In genomic region chr1:15154480-15155036, GRCh38 we compare ENCODE assay signal across 8 cellular contexts. TPM values are rescaled to one million over a fixed set of nuclear protein-coding genes. Genes with fewer than 3 reads are reported as not detected.
A peak's percentile ranks its signal among the peaks of the same experiment; 100 is the strongest.
DNase-seq lines count a peak whose midpoint lies in the region; ATAC-seq and TF ChIP-seq lines count a peak whose summit lies in the region.

No MANE protein-coding gene starts in this region.

- peaks cover 23% of the 10 kb centered on the region for H3K4me1 ChIP-seq in thymus (ENCODE audit: control insufficient read depth, insufficient read depth, low read length)

- H3K27me3 ChIP-seq in thymus (ENCODE audit: control insufficient read depth, insufficient read depth): peaks cover 37% of the 10 kb centered on the region

- no peak for TF ChIP-seq CTCF in brain (conservative IDR thresholded peaks at IDR 0.05)

- intact Hi-C loops in left colon (cut with DNase I, micrococcal nuclease): loop anchor here in 1 of 2 donors (10.0 kb wide), 1 partner anchor 120 kb away; no protein-coding TSS in a partner anchor

- H3K9me3 ChIP-seq in thymus (ENCODE audit: control insufficient read depth): peaks cover 1% of the 10 kb centered on the region

- 20% methylated on average over 37 of the region's 37 CpGs for WGBS in thymus

- no peaks in the 10 kb centered on the region for H3K36me3 Mint-ChIP-seq in brain
- no peaks in the 10 kb centered on the region for H3K36me3 Mint-ChIP-seq in activated CD8-positive, alpha-beta memory T cell treated with anti-CD3 and anti-CD28 coated beads, Interleukin-2, amount 10 ng/mL, durations not matched to agents 7 days and 5 days

- H3K9me3 Mint-ChIP-seq in brain: peaks cover 0 to 11% (median 4%) of the 10 kb centered on the region in 5 experiments
- no peaks in the 10 kb centered on the region for H3K9me3 Mint-ChIP-seq in activated CD8-positive, alpha-beta memory T cell treated with anti-CD3 and anti-CD28 coated beads, Interleukin-2, amount 10 ng/mL, durations not matched to agents 7 days and 5 days (ENCODE audit: low read depth)

- H3K36me3 ChIP-seq in thymus (ENCODE audit: control insufficient read depth, insufficient read depth): no peaks in the 10 kb centered on the region

- DNase-seq in stimulated activated CD4-positive, alpha-beta T cell treated with anti-CD3 and anti-CD28 coated beads, Interleukin-15, amount 100 ng/mL, for 24 hours: peak; percentile 11
- no peak for DNase-seq in stimulated activated CD4-positive, alpha-beta T cell treated with anti-CD3 and anti-CD28 coated beads, Interleukin-2, amount 100 ng/mL, for 24 hours
- DNase-seq in left colon: peak; percentile 54 to 57
- no peak for DNase-seq in activated CD8-positive, alpha-beta memory T cell treated with anti-CD3 and anti-CD28 coated beads, Interleukin-2, amount 10 ng/mL, durations not matched to agents 7 days and 5 days

- peak overlapping the region; percentile 47 for H3K4me3 ChIP-seq in thymus (ENCODE audit: low read length)

- no peak overlapping the region for H3K27ac ChIP-seq in thymus (ENCODE audit: low read depth)

- H3K4me3 Mint-ChIP-seq in brain: peak overlapping the region; percentile 83 to 95 (median 85)
- H3K4me3 Mint-ChIP-seq in activated CD8-positive, alpha-beta memory T cell treated with anti-CD3 and anti-CD28 coated beads, Interleukin-2, amount 10 ng/mL, durations not matched to agents 7 days and 5 days: no peak overlapping the region

- H3K4me1 Mint-ChIP-seq in brain: peaks cover 60% of the 10 kb centered on the region
- peaks cover 15% of the 10 kb centered on the region for H3K4me1 Mint-ChIP-seq in activated CD8-positive, alpha-beta memory T cell treated with anti-CD3 and anti-CD28 coated beads, Interleukin-2, amount 10 ng/mL, durations not matched to agents 7 days and 5 days

- ATAC-seq in left colon (peak; percentile 7), GM21390 (IDR thresholded peaks at IDR 0.05; ENCODE audit: unreplicated experiment) (no peak), GM18519 (IDR thresholded peaks at IDR 0.05; ENCODE audit: low FRiP score, unreplicated experiment) (no peak)
- no peak for ATAC-seq in activated CD8-positive, alpha-beta memory T cell treated with anti-CD3 and anti-CD28 coated beads, Interleukin-2, amount 10 ng/mL, durations not matched to agents 7 days and 5 days

- peak overlapping the region; percentile 59 to 86 (median 67) for H3K27ac Mint-ChIP-seq in brain
- no peak overlapping the region for H3K27ac Mint-ChIP-seq in activated CD8-positive, alpha-beta memory T cell treated with anti-CD3 and anti-CD28 coated beads, Interleukin-2, amount 10 ng/mL, durations not matched to agents 7 days and 5 days

- CTCF ChIA-PET in activated CD8-positive, alpha-beta memory T cell treated with anti-CD3 and anti-CD28 coated beads, Interleukin-2, amount 10 ng/mL, durations not matched to agents 7 days and 5 days (lab: Charles Lee): interaction anchor here (1.0 to 3.1 kb wide), 3 partner anchors 26 to 118 kb away, joined by 3 to 8 read pairs (median 7); no protein-coding TSS in a partner anchor

- peaks cover 41% of the 10 kb centered on the region for H3K27me3 Mint-ChIP-seq in brain
- H3K27me3 Mint-ChIP-seq in activated CD8-positive, alpha-beta memory T cell treated with anti-CD3 and anti-CD28 coated beads, Interleukin-2, amount 10 ng/mL, durations not matched to agents 7 days and 5 days: peaks cover 61% of the 10 kb centered on the region

RNA-seq across cellular contexts. Expression of gene TMEM51, which starts 1.0 kb away (rescaled TPM):
- polyA plus RNA-seq in brain (ENCODE audit: insufficient read depth, low read depth, low replicate concordance): 8.8 TPM
- total RNA-seq in left colon: 10 to 100 TPM; 23.4 to 27.4 TPM
- polyA plus RNA-seq in thymus: 9.7 TPM
- total RNA-seq in activated CD8-positive, alpha-beta memory T cell treated with anti-CD3 and anti-CD28 coated beads, Interleukin-2, amount 10 ng/mL, durations not matched to agents 7 days and 5 days: not detected

Comparison
In these comparisons a context has a peak if more than half of its experiments do, and no peak if none do; other contexts are left out.
1. DNase-seq: peak in stimulated activated CD4-positive, alpha-beta T cell treated with anti-CD3 and anti-CD28 coated beads, Interleukin-15, amount 100 ng/mL, for 24 hours (single experiment) and left colon (2 of 2); none in stimulated activated CD4-positive, alpha-beta T cell treated with anti-CD3 and anti-CD28 coated beads, Interleukin-2, amount 100 ng/mL, for 24 hours (0 of 2) and activated CD8-positive, alpha-beta memory T cell treated with anti-CD3 and anti-CD28 coated beads, Interleukin-2, amount 10 ng/mL, durations not matched to agents 7 days and 5 days (single experiment).
2. RNA of gene TMEM51, which starts 1.0 kb away (total RNA-seq): 23.4 to 27.4 TPM in left colon; not detected in activated CD8-positive, alpha-beta memory T cell treated with anti-CD3 and anti-CD28 coated beads, Interleukin-2, amount 10 ng/mL, durations not matched to agents 7 days and 5 days; every median in the first group is over 10 times any median in the second.